ENCODE assay signal across 23 cellular contexts in genomic region chr2:114545052-114545451, GRCh38.
"Had no signal": no experiment of that assay in that cellular context is flagged by ENCODE, and none has a peak within 500 bp of the region (broad histone marks: within the 10 kb centered on the region; RNA-seq: fewer than 3 reads in every experiment).

No MANE protein-coding gene starts in this region.

- FAIRE-seq: HepG2, RCC 7860 had no signal

- DNase-seq: IMR-90, Kasumi-1, KG1, MM.1S, NCI-H1092 treated with DMSO at 0.1 percent for 48 hours, NCI-H1436, NCI-H187, NCI-H2029, NCI-H2081 treated with DMSO at 0.1 percent for 48 hours, NCI-H2171, NCI-H226, NCI-H446, NCI-H510A, NCI-H524 treated with DMSO at 0.1 percent for 48 hours, NCI-H69, NCI-H774, Right ventricle myocardium superior, RPMI8226, SIG-M5 had no signal

- H3K4me3 ChIP-seq: SJSA1, SK-N-MC had no signal

- H3K9me3 ChIP-seq: SJSA1 had no signal

- H3K4me1 ChIP-seq: SJSA1 had no signal

- ATAC-seq: HepG2 had no signal

- H3K27me3 ChIP-seq: SJSA1 had no signal

- H3K36me3 ChIP-seq: SJSA1 had no signal

- H3K27ac ChIP-seq: SJSA1, SK-N-MC had no signal
